ENCODE assay signal across 8 cellular contexts in the genomic region with DNA sequence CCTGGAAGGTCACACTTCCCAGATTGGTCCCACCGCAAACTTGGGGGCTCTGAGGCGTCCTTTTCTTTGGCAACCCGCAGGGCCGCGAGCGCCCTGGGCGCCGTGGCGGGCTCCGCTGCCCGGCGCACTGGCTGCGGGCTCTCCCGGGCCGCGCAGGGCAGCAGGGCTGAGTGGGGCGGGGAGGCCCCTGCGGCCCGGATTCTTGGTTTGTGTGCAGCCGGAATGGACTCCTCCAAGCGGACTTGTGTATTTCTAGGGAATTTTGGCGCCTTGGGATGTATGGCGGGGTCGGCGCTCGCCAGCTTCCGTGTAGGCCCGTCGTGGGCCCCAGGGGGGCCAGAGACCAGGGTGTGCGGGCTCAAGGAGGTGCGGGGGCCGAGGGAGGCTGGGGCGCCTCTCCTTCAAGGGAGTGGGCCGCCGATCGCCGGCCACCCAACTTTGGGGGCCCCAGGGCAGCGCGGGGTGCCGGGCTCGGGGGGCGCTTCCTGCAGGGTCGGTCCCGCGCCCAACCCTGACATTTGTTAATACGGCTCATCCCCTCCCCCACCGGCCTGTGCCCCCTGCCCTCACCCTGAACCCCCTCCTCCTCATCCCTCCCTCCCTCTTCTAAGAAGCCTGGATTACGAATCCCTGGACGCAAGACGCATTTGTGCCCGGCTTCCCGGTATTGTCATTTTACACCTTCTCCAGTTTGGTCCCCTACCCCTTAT. TPM values are rescaled to one million over a fixed set of nuclear protein-coding genes. Genes with fewer than 3 reads are reported as not detected.
DNase-seq lines count a peak whose midpoint lies in the region; ATAC-seq, FAIRE-seq and TF ChIP-seq lines count a peak whose summit lies in the region.

No MANE protein-coding gene starts in this region.

- H3K4me3 Mint-ChIP-seq in naive B cell = peak overlapping the region; percentile 87 to 97 (median 94)

- H3K4me3 ChIP-seq in endothelial cell of umbilical vein (replicated peaks in 1 of 3; ENCODE audit: insufficient read depth in 1 of 3, low read depth in 1 of 3, low read length in 3 of 3) = peak overlapping the region; percentile 73 to 92 (median 78)

- H3K36me3 ChIP-seq in endothelial cell of umbilical vein (ENCODE audit: control insufficient read depth in 2 of 2, extremely low read depth in 1 of 2, insufficient read depth in 2 of 2, low read length in 2 of 2) = no peaks in the 10 kb centered on the region

- TF ChIP-seq CTCF in RWPE1 (conservative IDR thresholded peaks at IDR 0.05; ENCODE audit: low read depth) (no peak), endothelial cell of umbilical vein (IDR thresholded peaks at IDR 0.05; ENCODE audit: extremely low read depth in 1 of 2, insufficient read depth in 1 of 2, low read depth in 1 of 2, low read length in 2 of 2) (no peak)

- ATAC-seq in naive B cell (ENCODE audit: low read depth in 2 of 2) (peak; percentile 7 to 24), HG02938 (IDR thresholded peaks at IDR 0.05; ENCODE audit: unreplicated experiment) (no peak)

- peaks cover 0 to 14% of the 10 kb centered on the region in 2 donors for H3K36me3 Mint-ChIP-seq in naive B cell

- peak overlapping the region; percentile 85 for H2AFZ ChIP-seq in endothelial cell of umbilical vein (ENCODE audit: low read depth, low read length)

- POLR2A ChIA-PET in RWPE1 (lab: Yijun Ruan, JAX; ENCODE audit: low non-redundant PET) (no interaction called here), endothelial cell of umbilical vein (lab: Charles Lee) (no interaction called here)

- H3K9me1 ChIP-seq in endothelial cell of umbilical vein (replicated peaks; ENCODE audit: control insufficient read depth, extremely low read depth, insufficient read depth, low read length) = no peaks in the 10 kb centered on the region

- TF ChIP-seq POLR2A in endothelial cell of umbilical vein (IDR thresholded peaks at IDR 0.05; ENCODE audit: low read depth, low read length) = no peak

- intact Hi-C loops in endothelial cell of umbilical vein (cut with micrococcal nuclease) = loop anchor here (2.0 to 5.0 kb wide), 5 partner anchors 100 to 730 kb away; no protein-coding TSS in a partner anchor

- H3K27ac Mint-ChIP-seq in naive B cell = peak overlapping the region in 2 of 6 donors; percentile 54 to 88

- dilution Hi-C loops in endothelial cell of umbilical vein (cut with MboI; ENCODE audit: extremely low pct_ligation_motif_present, low sequenced_read_pairs) = no loop called here

- peaks cover 47% of the 10 kb centered on the region for H3K4me1 ChIP-seq in endothelial cell of umbilical vein (ENCODE audit: control insufficient read depth, extremely low read depth, insufficient read depth, low read length)

- H3K9me3 Mint-ChIP-seq in naive B cell = peaks cover 0 to 2% (median 0%) of the 10 kb centered on the region in 7 donors

- H3K9ac ChIP-seq in endothelial cell of umbilical vein (replicated peaks; ENCODE audit: extremely low read depth, insufficient read depth, low read length) = peak overlapping the region; percentile 93

- CTCF ChIA-PET in RWPE1 (lab: Yijun Ruan, JAX) = no interaction called here
- CTCF ChIA-PET in endothelial cell of umbilical vein (lab: Charles Lee) = interaction anchor here (1.1 to 1.8 kb wide), 3 partner anchors 9 to 175 kb away, joined by 3 to 4 read pairs (median 4); no protein-coding TSS in a partner anchor

- H3K27ac ChIP-seq in RWPE1 (peak overlapping the region; percentile 97), endothelial cell of umbilical vein (ENCODE audit: insufficient read depth, low read depth, low read length) (peak overlapping the region; percentile 95)

- no peaks in the 10 kb centered on the region for H3K9me3 ChIP-seq in endothelial cell of umbilical vein (replicated peaks; ENCODE audit: control insufficient read depth, insufficient read depth, low read length)

- H3K4me1 Mint-ChIP-seq in naive B cell = peaks cover 27 to 39% (median 32%) of the 10 kb centered on the region in 3 donors

- peak overlapping the region; percentile 96 for H3K4me2 ChIP-seq in endothelial cell of umbilical vein (ENCODE audit: insufficient read depth, low read length)

- DNase-seq in D341Med (ENCODE audit: low spot score) = peak; percentile 50
- DNase-seq in RWPE1 (ENCODE audit: low spot score) = no peak
- no peak for DNase-seq in endothelial cell of umbilical vein (ENCODE audit: low read depth, low spot score)
- DNase-seq in naive B cell = no peak
- no peak for DNase-seq in effector CD8-positive, alpha-beta T cell (lab: John Stamatoyannopoulos, UW)
- no peak for DNase-seq in SKM-1 treated with dmso at 0.1 percent for 144 hours (lab: John Stamatoyannopoulos, UW; ENCODE audit: unreplicated experiment)
- DNase-seq in activated CD8-positive, alpha-beta memory T cell treated with anti-CD3 and anti-CD28 coated beads, Interleukin-2, amount 50 U/mL, for 4 hours = no peak

- no peaks in the 10 kb centered on the region for H4K20me1 ChIP-seq in endothelial cell of umbilical vein (replicated peaks; ENCODE audit: control insufficient read depth, extremely low read depth, insufficient read depth, low read length)

- H3K27me3 Mint-ChIP-seq in naive B cell = peaks cover 62 to 67% (median 66%) of the 10 kb centered on the region in 3 donors

- no TSS peak for BruUV-seq in endothelial cell of umbilical vein (replicated peaks; lab: Mats Ljungman, UMichigan)

- H3K27me3 ChIP-seq in endothelial cell of umbilical vein (ENCODE audit: control insufficient read depth in 2 of 2, insufficient read depth in 2 of 2, low read length in 2 of 2) = no peaks in the 10 kb centered on the region

- peaks cover 59% of the 10 kb centered on the region for H3K79me2 ChIP-seq in endothelial cell of umbilical vein (ENCODE audit: control insufficient read depth, insufficient read depth, low read length)

- FAIRE-seq in endothelial cell of umbilical vein (lab: Jason Lieb, UNC) = no peak

TF ChIP-seq in endothelial cell of umbilical vein, 7 proteins besides CTCF, POLR2A, EP300 and RAD21:
- TF ChIP-seq MYC (IDR thresholded peaks at IDR 0.05; ENCODE audit: low read depth, low read length) (no peak), POLR2AphosphoS5 (IDR thresholded peaks at IDR 0.05; ENCODE audit: insufficient read depth, low read depth, low read length) (no peak), GATA2 (IDR thresholded peaks at IDR 0.05; ENCODE audit: insufficient read depth, insufficient read length, low read depth, low read length) (no peak), JUN (IDR thresholded peaks at IDR 0.05; ENCODE audit: borderline replicate concordance, insufficient read depth, insufficient read length, low read depth) (no peak), EZH2 (IDR thresholded peaks at IDR 0.05; ENCODE audit: borderline replicate concordance, low read depth, low read length, severe bottlenecking) (no peak), FOS (IDR thresholded peaks at IDR 0.05; ENCODE audit: borderline replicate concordance, insufficient read depth, low read length) (no peak)
- TF ChIP-seq, protein P1, sequence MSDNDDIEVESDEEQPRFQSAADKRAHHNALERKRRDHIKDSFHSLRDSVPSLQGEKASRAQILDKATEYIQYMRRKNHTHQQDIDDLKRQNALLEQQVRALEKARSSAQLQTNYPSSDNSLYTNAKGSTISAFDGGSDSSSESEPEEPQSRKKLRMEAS (IDR thresholded peaks at IDR 0.05; ENCODE audit: insufficient read depth, insufficient read length) = no peak

RNA-seq across cellular contexts. Expression of a gene that starts 2.4 kb away (rescaled TPM):
- total RNA-seq in endothelial cell of umbilical vein = 21.8 and 22.1 TPM in 2 replicates
- polyA plus RNA-seq in endothelial cell of umbilical vein (5.9 and 9.9 TPM in 2 replicates), naive B cell (ENCODE audit: low read depth in 6 of 6) (under 1 TPM in 1 of 6 donors, not detected in 5; 0.30 TPM)
- polyA plus RNA-seq in endothelial cell of umbilical vein (2011; cell fraction: cytosol; rRNA removed) = 8.0 and 9.4 TPM in 2 replicates
- 19.5 and 25.5 TPM in 2 replicates for polyA plus RNA-seq in endothelial cell of umbilical vein (2011; cell fraction: nucleus; rRNA removed)
- 14.2 and 16.3 TPM in 2 replicates for polyA plus RNA-seq in endothelial cell of umbilical vein (2012)
- 8.4 TPM in 2 replicates for polyA minus RNA-seq in endothelial cell of umbilical vein
- polyA minus RNA-seq in endothelial cell of umbilical vein (2011; cell fraction: cytosol; rRNA and poly(A)+ RNA removed) = 10.0 TPM
- polyA minus RNA-seq in endothelial cell of umbilical vein (2011; cell fraction: nucleus; rRNA and poly(A)+ RNA removed) = 34.3 and 37.1 TPM in 2 replicates

Comparison
In these comparisons a context has a peak if more than half of its experiments do, and no peak if none do; other contexts are left out.
1. RNA of a gene that starts 2.4 kb away (polyA plus RNA-seq): 5.9 to 25.5 TPM in endothelial cell of umbilical vein; 0.30 TPM in naive B cell; every median in the first group is over 4 times any median in the second.